In genomic region chr3:56688191-56688590, GRCh38 we compare ENCODE assay signal across 20 cellular contexts. TPM values are rescaled to one million over a fixed set of nuclear protein-coding genes. Genes with fewer than 3 reads are reported as not detected.
A peak's percentile ranks its signal among the peaks of the same experiment; 100 is the strongest.
DNase-seq lines count a peak whose midpoint lies in the region; ATAC-seq, FAIRE-seq and TF ChIP-seq lines count a peak whose summit lies in the region.
"Had no signal": no experiment of that assay in that cellular context is flagged by ENCODE, and none has a peak within 500 bp of the region (broad histone marks: within the 10 kb centered on the region; RNA-seq: fewer than 3 reads in every experiment).

No MANE protein-coding gene starts in this region.

- TF ChIP-seq EP300 in K562 (IDR thresholded peaks at IDR 0.05; ENCODE audit: low read length) = no peak

- ATAC-seq in GM21360 (IDR thresholded peaks at IDR 0.05; ENCODE audit: unreplicated experiment) (peak; percentile 69), HG03108 (IDR thresholded peaks at IDR 0.05; ENCODE audit: unreplicated experiment) (peak; percentile 57), K562 (no peak), GM18868 (IDR thresholded peaks at IDR 0.05; ENCODE audit: unreplicated experiment) (no peak)
- ATAC-seq: activated T-cell treated with anti-CD3 and anti-CD28 coated beads, Interleukin-2, amount 50 U/mL, for 4 hours; PC-3 had no signal

- H3K9me3 ChIP-seq in K562 (replicated peaks; ENCODE audit: control insufficient read depth, insufficient read depth, low read depth, low read length) (peaks cover 7% of the 10 kb centered on the region), colonic mucosa (no peaks in the 10 kb centered on the region)

- H3K79me2 ChIP-seq in K562 (ENCODE audit: control insufficient read depth, insufficient read depth, low read length) = no peaks in the 10 kb centered on the region

- no peak for DNase-seq in GM18507 (ENCODE audit: extremely low spot score, insufficient read length, low read depth)
- DNase-seq in K562 (ENCODE audit: extremely low read depth in 1 of 4, low spot score in 3 of 4) = no peak
- DNase-seq in NAMALWA (ENCODE audit: low spot score) = no peak
- no peak for DNase-seq in colonic mucosa
- DNase-seq: activated CD4-positive, alpha-beta T cell treated with anti-CD3 and anti-CD28 coated beads, Interleukin-2, amount 50 U/mL, for 48 hours; activated naive CD8-positive, alpha-beta T cell treated with anti-CD3 and anti-CD28 coated beads, Interleukin-2, amount 10 ng/mL, durations not matched to agents 7 days and 5 days; activated T-cell treated with anti-CD3 and anti-CD28 coated beads, Interleukin-2, amount 50 U/mL, for 4 hours; BE2C; glutamatergic neuron; GM23248; NCI-H1694 treated with DMSO at 0.1 percent for 48 hours; NCI-H524; PC-3; stimulated activated CD4-positive, alpha-beta T cell treated with anti-CD3 and anti-CD28 coated beads, Interleukin-15, amount 100 ng/mL, for 24 hours had no signal

- H3K9ac ChIP-seq in K562 (ENCODE audit: insufficient read depth in 1 of 2, low read depth in 2 of 2, low read length in 2 of 2) = no peak overlapping the region
- H3K9ac ChIP-seq in colonic mucosa (ENCODE audit: low read depth in 2 of 2, low read length in 2 of 2) = no peak overlapping the region
- H3K9ac ChIP-seq: GM23248 had no signal

- POLR2A ChIA-PET in K562 (lab: Yijun Ruan, JAX) = no interaction called here

- intact Hi-C loops in K562 (cut with micrococcal nuclease) = no loop called here
- intact Hi-C loops in colonic mucosa (cut with DNase I) = no loop called here

- H3K4me2 ChIP-seq in K562 (ENCODE audit: insufficient read depth, low read length) = no peak overlapping the region

- no peak overlapping the region for H3K4me3 ChIP-seq in K562
- H3K4me3 ChIP-seq in colonic mucosa = no peak overlapping the region
- H3K4me3 ChIP-seq: esophagus muscularis mucosa, GM23248, SK-N-MC had no signal

- H3K36me3 ChIP-seq in K562 (ENCODE audit: control insufficient read depth, insufficient read depth, low read length) (no peaks in the 10 kb centered on the region), colonic mucosa (no peaks in the 10 kb centered on the region)
- H3K36me3 ChIP-seq: BE2C, esophagus muscularis mucosa had no signal

- H2AFZ ChIP-seq in K562 (ENCODE audit: low read depth, low read length) = no peak overlapping the region
- H2AFZ ChIP-seq: GM23248 had no signal

- CTCF ChIA-PET in K562 (lab: Yijun Ruan, JAX; ENCODE audit: low intra/inter-chr PET ratio) = no interaction called here

- no peak for TF ChIP-seq RAD21 in K562 (CRISPR knock-in tag; conservative IDR thresholded peaks at IDR 0.05 in 1 of 2, IDR thresholded peaks at IDR 0.05 in 1 of 2)

- 10% methylated on average over 1 of the region's 1 CpG for WGBS in K562 (ENCODE audit: insufficient coverage, low coverage, missing lambda C conversion rate)

- in situ Hi-C loops in K562 (cut with MboI) = no loop called here

- TF ChIP-seq POLR2A in K562 (conservative IDR thresholded peaks at IDR 0.05) = no peak

- H3K27me3 ChIP-seq in K562 (ENCODE audit: control insufficient read depth in 2 of 2, insufficient read depth in 2 of 2, low read length in 2 of 2) (no peaks in the 10 kb centered on the region), colonic mucosa (no peaks in the 10 kb centered on the region)
- H3K27me3 ChIP-seq: BE2C, esophagus muscularis mucosa had no signal

- no peaks in the 10 kb centered on the region for H4K20me1 ChIP-seq in K562 (replicated peaks; ENCODE audit: control insufficient read depth, insufficient read depth, low read length)

- no peak overlapping the region for H3K27ac ChIP-seq in K562 (ENCODE audit: extremely low read depth, low read depth, low read length)
- no peak overlapping the region for H3K27ac ChIP-seq in colonic mucosa
- H3K27ac ChIP-seq: esophagus muscularis mucosa, GM23248, SK-N-MC had no signal

- TF ChIP-seq CTCF in K562 (IDR thresholded peaks at IDR 0.05 in 2 of 3, conservative IDR thresholded peaks at IDR 0.05 in 1 of 3; ENCODE audit: insufficient read depth in 2 of 3, low read depth in 1 of 3, low read length in 3 of 3) = no peak
- TF ChIP-seq CTCF in colonic mucosa (IDR thresholded peaks at IDR 0.05) = no peak

- FAIRE-seq in GM18507 (lab: Jason Lieb, UNC) (peak; percentile 71), K562 (lab: Jason Lieb, UNC) (no peak)
- FAIRE-seq: bronchial epithelial cell had no signal

- BruUV-seq in K562 (replicated peaks; lab: Mats Ljungman, UMichigan) = no TSS peak

- H3K4me1 ChIP-seq in K562 (replicated peaks in 1 of 2; ENCODE audit: control insufficient read depth in 2 of 2, insufficient read depth in 2 of 2, low read length in 2 of 2) (peaks cover 2 to 3% of the 10 kb centered on the region in 2 experiments; a peak in 2 of 5 replicates), colonic mucosa (no peaks in the 10 kb centered on the region)
- H3K4me1 ChIP-seq: BE2C had no signal

- no peaks in the 10 kb centered on the region for H3K9me1 ChIP-seq in K562 (ENCODE audit: control insufficient read depth, insufficient read depth, low read length)

TF ChIP-seq in K562, 482 proteins besides CTCF, POLR2A, EP300 and RAD21 (continues in another document):
- TF ChIP-seq TCFL5 (CRISPR knock-in tag; conservative IDR thresholded peaks at IDR 0.05) = no peak
- TF ChIP-seq REST (CRISPR knock-in tag; IDR thresholded peaks at IDR 0.05; ENCODE audit: low read depth) = no peak
- peak; percentile 31; the same call in 1 of the 2 replicates for TF ChIP-seq C11orf30 (IDR thresholded peaks at IDR 0.05; ENCODE audit: low read depth)

RNA-seq across cellular contexts. Expression of gene TASOR, which starts 5.1 kb away (rescaled TPM):
- total RNA-seq in K562 (2011; cell fraction: chromatin; rRNA removed; ENCODE audit: low replicate concordance) = 25.8 and 79.9 TPM in 2 replicates
- 14.0 and 17.0 TPM in 2 replicates for total RNA-seq in K562 (2011; cell fraction: nucleolus; rRNA removed)
- 25.2 and 33.6 TPM in 2 replicates for total RNA-seq in K562 (2011; cell fraction: nucleoplasm; rRNA removed)
- 29.4 and 34.2 TPM in 2 replicates for total RNA-seq in K562 (2014; rRNA removed)
- 64.1 and 68.7 TPM in 2 replicates for total RNA-seq in K562 (2014; rRNA removed; fragmentation: Illumina TruSeq; extraction: Trizol)
- 59.7 and 64.0 TPM in 2 replicates for total RNA-seq in K562 (2015; rRNA removed; fragmentation: Illumina TruSeq; extraction: Trizol)
- 33.4 and 33.7 TPM in 2 replicates for total RNA-seq in K562 (2021)
- polyA plus RNA-seq in K562 (2011; rRNA removed) = 22.5 and 38.8 TPM in 2 replicates
- 8.3 and 11.3 TPM in 2 replicates for polyA plus RNA-seq in K562 (2011; cell fraction: cytosol; rRNA removed)
- polyA plus RNA-seq in K562 (2011; cell fraction: nucleus; rRNA removed) = 13.0 and 13.8 TPM in 2 replicates
- 23.9 and 24.4 TPM in 2 replicates for polyA plus RNA-seq in K562 (2012)
- 35.6 and 45.6 TPM in 2 replicates for polyA plus RNA-seq in K562 (2014; fragmentation: Illumina TruSeq; extraction: Trizol)
- polyA plus RNA-seq in K562 (2014; fragmentation: Nextera tagmentation; extraction: Ambion mirVana) = 10 to 100 TPM; 16.4 to 16.8 TPM
- polyA plus RNA-seq in K562 (2014; rRNA removed) = 29.6 and 32.8 TPM in 2 replicates
- 60.3 and 72.1 TPM in 2 replicates for polyA minus RNA-seq in K562 (2011; rRNA and poly(A)+ RNA removed)
- polyA minus RNA-seq in K562 (2011; cell fraction: cytosol; rRNA and poly(A)+ RNA removed) = 27.4 and 34.2 TPM in 2 replicates
- 17.1 and 21.9 TPM in 2 replicates for polyA minus RNA-seq in K562 (2011; cell fraction: nucleus; rRNA and poly(A)+ RNA removed)
- total RNA-seq in colonic mucosa = 10 to 100 TPM; 38.7 to 47.9 TPM

Comparison
In these comparisons a context has a peak if more than half of its experiments do, and no peak if none do; other contexts are left out.
1. ATAC-seq: peak in GM21360 (single experiment) and HG03108 (single experiment); none in K562 (single experiment) and GM18868 (single experiment).